Comparison of ENCODE assay signal across 13 cellular contexts in the genomic region with DNA sequence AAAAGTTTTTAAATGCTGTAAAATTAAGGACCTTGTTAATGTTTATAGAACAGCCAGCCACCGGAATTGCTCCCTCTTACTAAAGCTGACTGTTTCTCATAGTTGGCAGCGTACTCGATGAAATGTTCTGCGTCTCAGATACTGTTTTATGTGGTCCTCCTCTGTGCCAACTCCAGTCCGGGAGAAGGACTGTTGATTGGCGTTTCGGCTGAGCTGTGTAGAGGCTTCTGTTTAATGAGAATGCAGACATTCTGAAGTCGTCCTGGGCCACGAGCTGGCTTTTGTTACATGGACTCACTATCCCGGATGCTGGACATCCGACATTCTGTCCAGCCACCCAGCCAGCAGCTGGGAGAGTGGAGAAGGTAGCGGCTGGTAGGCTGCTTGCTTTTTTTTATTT.
DNase-seq lines count a peak whose midpoint lies in the region; ATAC-seq and FAIRE-seq lines count a peak whose summit lies in the region.
"Had no signal": no experiment of that assay in that cellular context is flagged by ENCODE, and none has a peak within 500 bp of the region (broad histone marks: within the 10 kb centered on the region; RNA-seq: fewer than 3 reads in every experiment).

No MANE protein-coding gene starts in this region.

- peak; percentile 84 for DNase-seq in AG08396 (ENCODE audit: low spot score)
- DNase-seq in NCI-H510A treated with DMSO at 0.1 percent for 48 hours (lab: John Stamatoyannopoulos, UW): peak; percentile 47
- peak; percentile 43 to 59 for DNase-seq in frontal cortex (ENCODE audit: low spot score in 2 of 2)
- peak in 41 of 56 donors; percentile 30 to 78 (median 53) for DNase-seq in nucleus accumbens (lab: John Stamatoyannopoulos, UW)
- no peak for DNase-seq in epidermal melanocyte (ENCODE audit: insufficient read length, low spot score)
- DNase-seq in activated T-cell treated with anti-CD3 and anti-CD28 coated beads, Interleukin-2, amount 50 U/mL, for 1 hour: no peak
- DNase-seq in RPMI8226: no peak
- DNase-seq: activated CD4-positive, alpha-beta T cell treated with anti-CD3 and anti-CD28 coated beads, Interleukin-2, amount 50 U/mL, for 1 hour; islet precursor cell; SIG-M5 had no signal

- no peak for FAIRE-seq in frontal cortex (lab: Jason Lieb, UNC)
- FAIRE-seq: bronchial epithelial cell had no signal

- no peak for ATAC-seq in GM21529 (IDR thresholded peaks at IDR 0.05; ENCODE audit: unreplicated experiment)
- ATAC-seq: HCT116 had no signal

Comparison
In these comparisons a context has a peak if more than half of its experiments do, and no peak if none do; other contexts are left out.
1. DNase-seq: peak in AG08396 (single experiment), NCI-H510A treated with DMSO at 0.1 percent for 48 hours (single experiment), frontal cortex (2 of 2) and nucleus accumbens (41 of 56); none in epidermal melanocyte (single experiment), activated T-cell treated with anti-CD3 and anti-CD28 coated beads, Interleukin-2, amount 50 U/mL, for 1 hour (single experiment) and RPMI8226 (single experiment).